In the genomic region with DNA sequence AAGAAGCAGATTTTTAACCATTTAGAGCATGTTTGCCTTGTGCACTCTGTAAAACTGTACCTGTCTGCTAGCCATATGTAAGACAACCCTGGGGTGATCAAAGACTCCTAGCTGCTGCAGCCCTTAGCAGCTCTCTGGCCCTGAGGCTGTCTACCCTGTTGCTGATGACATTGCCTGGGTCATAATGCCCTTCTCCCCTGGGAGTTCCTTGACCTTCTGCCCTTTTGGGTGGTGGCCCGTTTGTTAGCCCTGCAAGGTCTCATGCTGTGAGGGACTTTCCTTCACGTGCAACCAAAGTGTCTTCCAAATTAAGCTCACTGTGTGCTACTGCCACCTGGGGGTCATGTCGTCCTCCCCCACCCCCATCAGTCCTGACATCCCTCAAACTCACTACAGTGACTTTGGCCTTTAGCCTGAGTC, we compare ENCODE assay signal across 12 cellular contexts. TPM values are rescaled to one million over a fixed set of nuclear protein-coding genes. Genes with fewer than 3 reads are reported as not detected.
DNase-seq lines count a peak whose midpoint lies in the region; ATAC-seq, FAIRE-seq and TF ChIP-seq lines count a peak whose summit lies in the region.
"Had no signal": no experiment of that assay in that cellular context is flagged by ENCODE, and none has a peak within 500 bp of the region (broad histone marks: within the 10 kb centered on the region; RNA-seq: fewer than 3 reads in every experiment).

No MANE protein-coding gene starts in this region.

- no peaks in the 10 kb centered on the region for H3K27me3 ChIP-seq in cardiac muscle cell
- no peaks in the 10 kb centered on the region for H3K27me3 ChIP-seq in Karpas-422 (ENCODE audit: low read length)

- H3K4me2 ChIP-seq in Karpas-422 (ENCODE audit: low read depth, low read length, poor library complexity, severe bottlenecking), result no peak overlapping the region

- intact Hi-C loops in Right ventricle myocardium inferior (cut with DNase I), result no loop called here

- peaks cover 17% of the 10 kb centered on the region for H3K4me1 ChIP-seq in cardiac muscle cell (ENCODE audit: low read depth)
- no peaks in the 10 kb centered on the region for H3K4me1 ChIP-seq in Karpas-422 (ENCODE audit: low read length)

- H3K9me3 ChIP-seq in cardiac muscle cell (ENCODE audit: low read depth), result no peaks in the 10 kb centered on the region
- peaks cover 31% of the 10 kb centered on the region for H3K9me3 ChIP-seq in Karpas-422 (ENCODE audit: low read length)

- no peak for ATAC-seq in Right ventricle myocardium inferior

- no peak overlapping the region for H3K9ac ChIP-seq in Karpas-422 (ENCODE audit: low read length)

- FAIRE-seq in RCC 7860 (lab: Jason Lieb, UNC), result no peak
- FAIRE-seq: G401.6, small intestine had no signal

- no peaks in the 10 kb centered on the region for H3K9me2 ChIP-seq in Karpas-422 (replicated peaks; ENCODE audit: insufficient read depth, low read length)

- H3K4me3 ChIP-seq in cardiac muscle cell (no peak overlapping the region), Karpas-422 (ENCODE audit: low read length) (no peak overlapping the region), foreskin fibroblast (ENCODE audit: low read depth in 1 of 2, low read length in 2 of 2) (no peak overlapping the region)

- H3K27ac ChIP-seq in cardiac muscle cell, result no peak overlapping the region
- H3K27ac ChIP-seq in Karpas-422 (ENCODE audit: low read length), result no peak overlapping the region
- no peak overlapping the region for H3K27ac ChIP-seq in substantia nigra (ENCODE audit: low read depth, low read length, poor library complexity, severe bottlenecking)

- TF ChIP-seq CTCF in cardiac muscle cell (IDR thresholded peaks at IDR 0.05; ENCODE audit: low read depth, low read length) (peak; percentile 12), foreskin fibroblast (IDR thresholded peaks at IDR 0.05; ENCODE audit: low read depth, low read length) (peak; percentile 2)

- no peaks in the 10 kb centered on the region for H4K20me1 ChIP-seq in Karpas-422 (ENCODE audit: insufficient read depth, low read depth, low read length)

- no peak for DNase-seq in cardiac muscle cell (ENCODE audit: low read depth in 1 of 2, low spot score in 1 of 2)
- DNase-seq in Right ventricle myocardium inferior (ENCODE audit: missing footprints), result no peak
- DNase-seq in Karpas-422, result peak; percentile 41
- no peak for DNase-seq in foreskin fibroblast
- no peak for DNase-seq in substantia nigra (lab: John Stamatoyannopoulos, UW)
- DNase-seq in SHP77 treated with DMSO at 0.1 percent for 48 hours (lab: John Stamatoyannopoulos, UW), result no peak
- no peak for DNase-seq in RCC 7860 (ENCODE audit: low spot score)
- DNase-seq in GM03348 (ENCODE audit: low spot score), result no peak
- DNase-seq: head of caudate nucleus, NCI-H1417 treated with DMSO at 0.1 percent for 48 hours, small intestine had no signal

- H3K36me3 ChIP-seq in cardiac muscle cell, result no peaks in the 10 kb centered on the region
- H3K36me3 ChIP-seq in Karpas-422 (ENCODE audit: insufficient read depth, low read length), result no peaks in the 10 kb centered on the region

- no peaks in the 10 kb centered on the region for H3K79me2 ChIP-seq in Karpas-422 (ENCODE audit: low read length)

- H2AFZ ChIP-seq in Karpas-422 (ENCODE audit: low read length), result no peak overlapping the region

RNA-seq across cellular contexts. Expression of gene GPC6, which starts 7.4 kb away (rescaled TPM):
- total RNA-seq in cardiac muscle cell (31.4 and 43.3 TPM in 2 replicates), Right ventricle myocardium inferior (2.6 TPM)
- polyA plus RNA-seq in cardiac muscle cell, result 13.3 and 14.4 TPM in 2 replicates
- not detected in 2 replicates for total RNA-seq in Karpas-422 (2014; rRNA removed; shearing (Covaris generic); ENCODE audit: low replicate concordance)
